15 cellular contexts compared by ENCODE assay signal in genomic region chr9:4815381-4815956, GRCh38. TPM values are rescaled to one million over a fixed set of nuclear protein-coding genes. Genes with fewer than 3 reads are reported as not detected.
DNase-seq lines count a peak whose midpoint lies in the region; ATAC-seq lines count a peak whose summit lies in the region.
"Had no signal": no experiment of that assay in that cellular context is flagged by ENCODE, and none has a peak within 500 bp of the region (broad histone marks: within the 10 kb centered on the region; RNA-seq: fewer than 3 reads in every experiment).

No MANE protein-coding gene starts in this region.

- peak overlapping the region; percentile 0 for H3K4me3 Mint-ChIP-seq in activated CD4-positive, alpha-beta T cell treated with anti-CD3 and anti-CD28 coated beads, Interleukin-2, amount 10 ng/mL, durations not matched to agents 24 days and 14 days
- no peak overlapping the region for H3K4me3 Mint-ChIP-seq in activated CD4-positive, alpha-beta memory T cell treated with anti-CD3 and anti-CD28 coated beads for 36 hours
- H3K4me3 Mint-ChIP-seq in stimulated activated effector memory CD8-positive, alpha-beta T cell treated with anti-CD3 and anti-CD28 coated beads, Interleukin-12 subunit alpha, Interleukin-12 subunit beta, amount 100 ng/mL, for 72 hours: peak overlapping the region; percentile 39
- no peak overlapping the region for H3K4me3 Mint-ChIP-seq in immature natural killer cell
- H3K4me3 Mint-ChIP-seq: H9 had no signal

- CTCF ChIA-PET in activated CD4-positive, alpha-beta memory T cell treated with anti-CD3 and anti-CD28 coated beads for 36 hours (lab: Charles Lee): interaction anchor here (0.7 to 1.1 kb wide), 4 partner anchors 10 to 172 kb away, joined by 3 to 5 read pairs (median 3); no protein-coding TSS in a partner anchor

- H3K27me3 Mint-ChIP-seq in activated CD4-positive, alpha-beta T cell treated with anti-CD3 and anti-CD28 coated beads, Interleukin-2, amount 10 ng/mL, durations not matched to agents 24 days and 14 days: no peaks in the 10 kb centered on the region
- H3K27me3 Mint-ChIP-seq in activated CD4-positive, alpha-beta memory T cell treated with anti-CD3 and anti-CD28 coated beads for 36 hours: no peaks in the 10 kb centered on the region
- H3K27me3 Mint-ChIP-seq in immature natural killer cell (ENCODE audit: low read depth in 3 of 3): peaks cover 0 to 3% (median 3%) of the 10 kb centered on the region in 3 donors

- H3K27me3 ChIP-seq in H7 (ENCODE audit: control insufficient read depth, insufficient read depth, low read length): no peaks in the 10 kb centered on the region
- H3K27me3 ChIP-seq: dorsolateral prefrontal cortex, SJCRH30 had no signal

- H3K36me3 ChIP-seq in H7 (replicated peaks; ENCODE audit: control insufficient read depth, insufficient read depth, low read length): no peaks in the 10 kb centered on the region
- H3K36me3 ChIP-seq: SJCRH30 had no signal

- no peak overlapping the region for H3K4me3 ChIP-seq in H7 (ENCODE audit: insufficient read depth, low read depth, low read length)
- H3K4me3 ChIP-seq: dorsolateral prefrontal cortex, SJCRH30 had no signal

- peaks cover 20% of the 10 kb centered on the region for H3K36me3 Mint-ChIP-seq in activated CD4-positive, alpha-beta T cell treated with anti-CD3 and anti-CD28 coated beads, Interleukin-2, amount 10 ng/mL, durations not matched to agents 24 days and 14 days (ENCODE audit: low read depth)
- peaks cover 9% of the 10 kb centered on the region for H3K36me3 Mint-ChIP-seq in activated CD4-positive, alpha-beta memory T cell treated with anti-CD3 and anti-CD28 coated beads for 36 hours
- no peaks in the 10 kb centered on the region for H3K36me3 Mint-ChIP-seq in stimulated activated effector memory CD8-positive, alpha-beta T cell treated with anti-CD3 and anti-CD28 coated beads, Interleukin-12 subunit alpha, Interleukin-12 subunit beta, amount 100 ng/mL, for 72 hours
- H3K36me3 Mint-ChIP-seq in immature natural killer cell: peaks cover 0 to 5% (median 0%) of the 10 kb centered on the region in 3 donors

- no peak for DNase-seq in activated CD4-positive, alpha-beta T cell treated with anti-CD3 and anti-CD28 coated beads, Interleukin-2, amount 10 ng/mL, durations not matched to agents 24 days and 14 days
- DNase-seq in activated CD4-positive, alpha-beta T cell treated with anti-CD3 and anti-CD28 coated beads for 1 hour: no peak
- DNase-seq in H7 (peak; percentile 34), SW 1271 (lab: John Stamatoyannopoulos, UW) (no peak), immature natural killer cell (no peak)
- no peak for DNase-seq in activated CD4-positive, alpha-beta memory T cell treated with anti-CD3 and anti-CD28 coated beads for 36 hours
- DNase-seq in stimulated activated effector memory CD8-positive, alpha-beta T cell treated with anti-CD3 and anti-CD28 coated beads, Interleukin-12 subunit alpha, Interleukin-12 subunit beta, amount 100 ng/mL, for 72 hours (ENCODE audit: low spot score in 2 of 2): no peak
- DNase-seq in stimulated activated naive CD4-positive, alpha-beta T cell treated with Interleukin-2 at 50 U/mL for 16 hours (lab: John Stamatoyannopoulos, UW): no peak
- DNase-seq: activated CD4-positive, alpha-beta T cell treated with anti-CD3 and anti-CD28 coated beads, Interleukin-2, amount 50 U/mL, for 1 hour; amniotic stem cell; dorsolateral prefrontal cortex; H9; kidney glomerular epithelial cell; NCI-H524; SJCRH30 had no signal

- H3K4me1 Mint-ChIP-seq in activated CD4-positive, alpha-beta T cell treated with anti-CD3 and anti-CD28 coated beads, Interleukin-2, amount 10 ng/mL, durations not matched to agents 24 days and 14 days: peaks cover 29% of the 10 kb centered on the region
- peaks cover 45% of the 10 kb centered on the region for H3K4me1 Mint-ChIP-seq in activated CD4-positive, alpha-beta memory T cell treated with anti-CD3 and anti-CD28 coated beads for 36 hours (ENCODE audit: low read depth)
- H3K4me1 Mint-ChIP-seq in stimulated activated effector memory CD8-positive, alpha-beta T cell treated with anti-CD3 and anti-CD28 coated beads, Interleukin-12 subunit alpha, Interleukin-12 subunit beta, amount 100 ng/mL, for 72 hours: peaks cover 35% of the 10 kb centered on the region
- H3K4me1 Mint-ChIP-seq in immature natural killer cell: peaks cover 2 to 33% of the 10 kb centered on the region in 2 donors

- H3K27ac Mint-ChIP-seq in activated CD4-positive, alpha-beta T cell treated with anti-CD3 and anti-CD28 coated beads, Interleukin-2, amount 10 ng/mL, durations not matched to agents 24 days and 14 days: peak overlapping the region; percentile 38
- H3K27ac Mint-ChIP-seq in activated CD4-positive, alpha-beta memory T cell treated with anti-CD3 and anti-CD28 coated beads for 36 hours: peak overlapping the region; percentile 85
- peak overlapping the region; percentile 75 for H3K27ac Mint-ChIP-seq in stimulated activated effector memory CD8-positive, alpha-beta T cell treated with anti-CD3 and anti-CD28 coated beads, Interleukin-12 subunit alpha, Interleukin-12 subunit beta, amount 100 ng/mL, for 72 hours
- H3K27ac Mint-ChIP-seq in immature natural killer cell: no peak overlapping the region
- H3K27ac Mint-ChIP-seq: H9 had no signal

- POLR2A ChIA-PET in activated CD4-positive, alpha-beta memory T cell treated with anti-CD3 and anti-CD28 coated beads for 36 hours (lab: Charles Lee): interaction anchor here (1.1 kb wide), 1 partner anchor 16 kb away, joined by 3 read pairs; no protein-coding TSS in a partner anchor

- intact Hi-C loops in activated CD4-positive, alpha-beta T cell treated with anti-CD3 and anti-CD28 coated beads, Interleukin-2, amount 10 ng/mL, durations not matched to agents 24 days and 14 days (cut with micrococcal nuclease): no loop called here
- intact Hi-C loops in activated CD4-positive, alpha-beta memory T cell treated with anti-CD3 and anti-CD28 coated beads for 36 hours (cut with micrococcal nuclease): loop anchor here (2.0 kb wide), 2 partner anchors 17 to 23 kb away; partner anchors contain the start of gene RCL1

- H3K9me3 Mint-ChIP-seq in activated CD4-positive, alpha-beta T cell treated with anti-CD3 and anti-CD28 coated beads, Interleukin-2, amount 10 ng/mL, durations not matched to agents 24 days and 14 days: peaks cover 3% of the 10 kb centered on the region
- H3K9me3 Mint-ChIP-seq in activated CD4-positive, alpha-beta memory T cell treated with anti-CD3 and anti-CD28 coated beads for 36 hours: peaks cover 12% of the 10 kb centered on the region
- peaks cover 5% of the 10 kb centered on the region for H3K9me3 Mint-ChIP-seq in stimulated activated effector memory CD8-positive, alpha-beta T cell treated with anti-CD3 and anti-CD28 coated beads, Interleukin-12 subunit alpha, Interleukin-12 subunit beta, amount 100 ng/mL, for 72 hours
- H3K9me3 Mint-ChIP-seq in immature natural killer cell: peaks cover 0 to 10% (median 0%) of the 10 kb centered on the region in 6 donors

- ATAC-seq in stimulated activated effector memory CD8-positive, alpha-beta T cell treated with anti-CD3 and anti-CD28 coated beads, Interleukin-12 subunit alpha, Interleukin-12 subunit beta, amount 100 ng/mL, for 72 hours: no peak

RNA-seq across cellular contexts. Expression of gene RCL1, which starts 22.7 kb away (rescaled TPM):
- total RNA-seq in activated CD4-positive, alpha-beta T cell treated with anti-CD3 and anti-CD28 coated beads, Interleukin-2, amount 10 ng/mL, durations not matched to agents 24 days and 14 days: 44.1 and 44.6 TPM in 2 replicates
- total RNA-seq in H7 (2014; rRNA removed; shearing (Covaris generic)): 16.6 and 25.6 TPM in 2 replicates
- total RNA-seq in activated CD4-positive, alpha-beta memory T cell treated with anti-CD3 and anti-CD28 coated beads for 36 hours: 10 to 100 TPM; 26.0 to 28.2 TPM
- polyA plus RNA-seq in immature natural killer cell: 10 to 100 TPM; 13.6 to 31.3 (median 17.0) TPM

Comparison
In these comparisons a context has a peak if more than half of its experiments do, and no peak if none do; other contexts are left out.
1. H3K27ac Mint-ChIP-seq: peak in activated CD4-positive, alpha-beta T cell treated with anti-CD3 and anti-CD28 coated beads, Interleukin-2, amount 10 ng/mL, durations not matched to agents 24 days and 14 days (single experiment), activated CD4-positive, alpha-beta memory T cell treated with anti-CD3 and anti-CD28 coated beads for 36 hours (single experiment) and stimulated activated effector memory CD8-positive, alpha-beta T cell treated with anti-CD3 and anti-CD28 coated beads, Interleukin-12 subunit alpha, Interleukin-12 subunit beta, amount 100 ng/mL, for 72 hours (single experiment); none in immature natural killer cell (0 of 6).
2. H3K4me3 Mint-ChIP-seq: peak in activated CD4-positive, alpha-beta T cell treated with anti-CD3 and anti-CD28 coated beads, Interleukin-2, amount 10 ng/mL, durations not matched to agents 24 days and 14 days (single experiment) and stimulated activated effector memory CD8-positive, alpha-beta T cell treated with anti-CD3 and anti-CD28 coated beads, Interleukin-12 subunit alpha, Interleukin-12 subunit beta, amount 100 ng/mL, for 72 hours (single experiment); none in activated CD4-positive, alpha-beta memory T cell treated with anti-CD3 and anti-CD28 coated beads for 36 hours (single experiment) and immature natural killer cell (0 of 5).